In genomic region chr14:101511199-101511598, GRCh38 we compare ENCODE assay signal across 21 cellular contexts. TPM values are rescaled to one million over a fixed set of nuclear protein-coding genes. Genes with fewer than 3 reads are reported as not detected.
A peak's percentile ranks its signal among the peaks of the same experiment; 100 is the strongest.
DNase-seq lines count a peak whose midpoint lies in the region; ATAC-seq, FAIRE-seq and TF ChIP-seq lines count a peak whose summit lies in the region.
"Had no signal": no experiment of that assay in that cellular context is flagged by ENCODE, and none has a peak within 500 bp of the region (broad histone marks: within the 10 kb centered on the region; RNA-seq: fewer than 3 reads in every experiment).

No MANE protein-coding gene starts in this region.

- peak; percentile 18 for FAIRE-seq in bronchial epithelial cell (lab: Jason Lieb, UNC)
- FAIRE-seq: A549, D721Med, G401.6, GM12891 had no signal

- peaks cover 76% of the 10 kb centered on the region for H3K4me1 ChIP-seq in BLaER1
- H3K4me1 ChIP-seq in HEK293 (ENCODE audit: control insufficient read depth, insufficient read depth, low read length): no peaks in the 10 kb centered on the region

- no peak for DNase-seq in bronchial epithelial cell (ENCODE audit: low read depth)
- DNase-seq: AML-193; Caco-2; Calu3; CD4-positive, alpha-beta T cell; CD8-positive, alpha-beta T cell; DMS79 treated with DMSO at 0.1 percent for 48 hours; GF-D8 had no signal

- H3K36me3 ChIP-seq in BLaER1: no peaks in the 10 kb centered on the region
- no peaks in the 10 kb centered on the region for H3K36me3 ChIP-seq in HEK293 (ENCODE audit: control insufficient read depth in 2 of 2, insufficient read depth in 1 of 2, low read length in 2 of 2)
- H3K36me3 ChIP-seq in bronchial epithelial cell (ENCODE audit: control insufficient read depth, insufficient read depth, low read length): no peaks in the 10 kb centered on the region

- H3K4me3 ChIP-seq in BLaER1 (no peak overlapping the region), HEK293 (ENCODE audit: low read depth, low read length) (no peak overlapping the region), bronchial epithelial cell (ENCODE audit: low read depth, low read length) (no peak overlapping the region)
- H3K4me3 ChIP-seq: A549 had no signal

- 0 out of 2 replicates have a peak overlapping the region, but pooled peaks have one; percentile 23 for H3K9ac ChIP-seq in BLaER1

- H3K27ac ChIP-seq in BLaER1 (peak overlapping the region; percentile 77), HEK293 (ENCODE audit: extremely low read depth, low read depth, low read length) (no peak overlapping the region)
- H3K27ac ChIP-seq: 22Rv1, C4-2B had no signal

- no peak for TF ChIP-seq CTCF in HEK293 (tag by site-specific recombination; IDR thresholded peaks at IDR 0.05)
- no peak for TF ChIP-seq CTCF in bronchial epithelial cell (IDR thresholded peaks at IDR 0.05; ENCODE audit: insufficient read depth, low read length, severe bottlenecking)

- CTCF ChIA-PET in HEK293 (lab: Yijun Ruan, JAX): no interaction called here

- POLR2A ChIA-PET in HEK293 (lab: Yijun Ruan, JAX): no interaction called here

- H4K20me1 ChIP-seq in BLaER1: no peaks in the 10 kb centered on the region

- H3K9me3 ChIP-seq in BLaER1 (peaks cover 11% of the 10 kb centered on the region), HEK293 (ENCODE audit: control insufficient read depth, insufficient read depth, low read depth, low read length) (no peaks in the 10 kb centered on the region)
- H3K9me3 ChIP-seq: Caco-2 had no signal

- ATAC-seq in GM18907 (IDR thresholded peaks at IDR 0.05; ENCODE audit: unreplicated experiment) (no peak), GM21423 (IDR thresholded peaks at IDR 0.05; ENCODE audit: unreplicated experiment) (no peak), HG03460 (IDR thresholded peaks at IDR 0.05; ENCODE audit: unreplicated experiment) (no peak)
- ATAC-seq: A549; CD8-positive, alpha-beta T cell had no signal

- H3K27me3 ChIP-seq in BLaER1 (no peaks in the 10 kb centered on the region), bronchial epithelial cell (ENCODE audit: control insufficient read depth, insufficient read depth, low read length) (no peaks in the 10 kb centered on the region)

- H3K4me2 ChIP-seq in BLaER1: peak overlapping the region; percentile 81
- H3K4me2 ChIP-seq: A549 had no signal

TF ChIP-seq in HEK293, 187 proteins besides CTCF, POLR2A, EP300 and RAD21:
- TF ChIP-seq ZNF157 (tag by site-specific recombination; IDR thresholded peaks at IDR 0.05) (peak; percentile 98), SETDB1 (IDR thresholded peaks at IDR 0.05; ENCODE audit: insufficient read length, low read length) (peak; percentile 37), ZBTB1 (tag by site-specific recombination; IDR thresholded peaks at IDR 0.05) (no peak), ZBTB20 (tag by site-specific recombination; IDR thresholded peaks at IDR 0.05) (no peak)

RNA-seq across cellular contexts. Expression of gene DIO3, which starts 50.1 kb away (rescaled TPM):
- not detected in 2 replicates for total RNA-seq in bronchial epithelial cell
- total RNA-seq: A172; B cell; CD4-positive, alpha-beta T cell; CD8-positive, alpha-beta T cell had no signal
